In genomic region chr16:57007050-57007449, GRCh38 we compare ENCODE assay signal across 2 cellular contexts.
TF ChIP-seq lines count a peak whose summit lies in the region.

No MANE protein-coding gene starts in this region.

TF ChIP-seq in endothelial cell of umbilical vein, 7 proteins besides CTCF, POLR2A, EP300 and RAD21:
- TF ChIP-seq FOS (IDR thresholded peaks at IDR 0.05; ENCODE audit: borderline replicate concordance, insufficient read depth, low read length) = no peak
- TF ChIP-seq POLR2AphosphoS5 (IDR thresholded peaks at IDR 0.05; ENCODE audit: insufficient read depth, low read depth, low read length) = no peak
- no peak for TF ChIP-seq JUN (IDR thresholded peaks at IDR 0.05; ENCODE audit: borderline replicate concordance, insufficient read depth, insufficient read length, low read depth)

TF ChIP-seq in SK-N-SH treated with all-trans-retinoic acid at 6 μM for 48 hours, 23 proteins besides CTCF, POLR2A, EP300 and RAD21:
- TF ChIP-seq ESRRG (CRISPR knock-in tag; IDR thresholded peaks at IDR 0.05) (no peak), TCF4 (CRISPR knock-in tag; IDR thresholded peaks at IDR 0.05; ENCODE audit: borderline replicate concordance) (no peak), TSHZ2 (CRISPR knock-in tag; IDR thresholded peaks at IDR 0.05) (no peak), CSDC2 (CRISPR knock-in tag; IDR thresholded peaks at IDR 0.05) (no peak), PPARA (CRISPR knock-in tag; IDR thresholded peaks at IDR 0.05; ENCODE audit: borderline replicate concordance) (no peak), OSR1 (CRISPR knock-in tag; IDR thresholded peaks at IDR 0.05) (no peak)
